In genomic region chr11:77400306-77400705, GRCh38 we compare ENCODE assay signal across 17 cellular contexts.
"Had no signal": no experiment of that assay in that cellular context is flagged by ENCODE, and none has a peak within 500 bp of the region (broad histone marks: within the 10 kb centered on the region; RNA-seq: fewer than 3 reads in every experiment).

No MANE protein-coding gene starts in this region.

- DNase-seq: activated CD4-positive, alpha-beta T cell treated with anti-CD3 and anti-CD28 coated beads, Interleukin-2, amount 10 ng/mL, durations not matched to agents 24 days and 14 days; activated CD4-positive, CD25-positive, alpha-beta regulatory T cell; activated CD8-positive, alpha-beta memory T cell treated with anti-CD3 and anti-CD28 coated beads, Interleukin-2, amount 50 U/mL, for 48 hours; activated gamma-delta T cell; activated T-cell treated with anti-CD3 and anti-CD28 coated beads, Interleukin-2, amount 50 U/mL, for 72 hours; left ventricle myocardium inferior; naive B cell; spleen; stimulated activated naive CD8-positive, alpha-beta T cell treated with anti-CD3 and anti-CD28 coated beads, Interleukin-15, amount 100 ng/mL, for 72 hours; T-helper 17 cell; testis; upper lobe of left lung had no signal

- H3K27ac ChIP-seq: coronary artery, esophagus muscularis mucosa, left ventricle myocardium inferior, prostate gland, testis, upper lobe of left lung had no signal

- H3K27ac Mint-ChIP-seq: activated CD4-positive, alpha-beta T cell treated with anti-CD3 and anti-CD28 coated beads, Interleukin-2, amount 10 ng/mL, durations not matched to agents 24 days and 14 days; activated naive CD4-positive, alpha-beta T cell treated with anti-CD3 and anti-CD28 coated beads, Interleukin-2, amount 50 U/mL, for 72 hours; activated T-cell treated with anti-CD3 and anti-CD28 coated beads, Interleukin-2, amount 50 U/mL, for 72 hours; stimulated activated naive CD8-positive, alpha-beta T cell treated with anti-CD3 and anti-CD28 coated beads, Interleukin-15, amount 100 ng/mL, for 72 hours; T-helper 17 cell had no signal

- H3K4me3 ChIP-seq: coronary artery, esophagus muscularis mucosa, left ventricle myocardium inferior, prostate gland, spleen, testis, upper lobe of left lung had no signal

- ATAC-seq: activated naive CD4-positive, alpha-beta T cell treated with anti-CD3 and anti-CD28 coated beads, Interleukin-2, amount 50 U/mL, for 72 hours; activated T-cell treated with anti-CD3 and anti-CD28 coated beads, Interleukin-2, amount 50 U/mL, for 72 hours; sciatic nerve; stimulated activated naive CD8-positive, alpha-beta T cell treated with anti-CD3 and anti-CD28 coated beads, Interleukin-15, amount 100 ng/mL, for 72 hours; T-helper 17 cell had no signal

- H3K4me1 ChIP-seq: left ventricle myocardium inferior, testis had no signal

- H3K27me3 ChIP-seq: esophagus muscularis mucosa, spleen, testis, upper lobe of left lung had no signal

- H3K4me3 Mint-ChIP-seq: activated CD4-positive, alpha-beta T cell treated with anti-CD3 and anti-CD28 coated beads, Interleukin-2, amount 10 ng/mL, durations not matched to agents 24 days and 14 days; activated T-cell treated with anti-CD3 and anti-CD28 coated beads, Interleukin-2, amount 50 U/mL, for 72 hours; naive B cell; stimulated activated naive CD8-positive, alpha-beta T cell treated with anti-CD3 and anti-CD28 coated beads, Interleukin-15, amount 100 ng/mL, for 72 hours; T-helper 17 cell had no signal

- H3K36me3 ChIP-seq: esophagus muscularis mucosa, left ventricle myocardium inferior, prostate gland, spleen, upper lobe of left lung had no signal

- H3K9me3 ChIP-seq: esophagus muscularis mucosa, left ventricle myocardium inferior, prostate gland, spleen, testis, upper lobe of left lung had no signal

- H3K9me3 Mint-ChIP-seq: activated T-cell treated with anti-CD3 and anti-CD28 coated beads, Interleukin-2, amount 50 U/mL, for 72 hours; naive B cell; stimulated activated naive CD8-positive, alpha-beta T cell treated with anti-CD3 and anti-CD28 coated beads, Interleukin-15, amount 100 ng/mL, for 72 hours had no signal

- H3K27me3 Mint-ChIP-seq: activated CD4-positive, alpha-beta T cell treated with anti-CD3 and anti-CD28 coated beads, Interleukin-2, amount 10 ng/mL, durations not matched to agents 24 days and 14 days; naive B cell; stimulated activated naive CD8-positive, alpha-beta T cell treated with anti-CD3 and anti-CD28 coated beads, Interleukin-15, amount 100 ng/mL, for 72 hours; T-helper 17 cell had no signal
